Comparison of ENCODE assay signal across 24 cellular contexts in genomic region chr12:87270894-87271293, GRCh38.
DNase-seq lines count a peak whose midpoint lies in the region; ATAC-seq, FAIRE-seq and TF ChIP-seq lines count a peak whose summit lies in the region.
"Had no signal": no experiment of that assay in that cellular context is flagged by ENCODE, and none has a peak within 500 bp of the region (broad histone marks: within the 10 kb centered on the region; RNA-seq: fewer than 3 reads in every experiment).

No MANE protein-coding gene starts in this region.

- no peak for ATAC-seq in activated naive CD4-positive, alpha-beta T cell treated with anti-CD3 and anti-CD28 coated beads, Interleukin-2, amount 50 U/mL, for 72 hours
- ATAC-seq: activated CD8-positive, alpha-beta T cell treated with anti-CD3 and anti-CD28 coated beads, Interleukin-2, amount 10 ng/mL, durations not matched to agents 7 days and 5 days; activated naive CD8-positive, alpha-beta T cell treated with anti-CD3 and anti-CD28 coated beads, Interleukin-2, amount 50 U/mL, for 24 hours; HCT116; left ventricle myocardium superior; pancreas had no signal

- DNase-seq in HTR-8/SVneo (ENCODE audit: insufficient read length, low spot score) (no peak), cardiac fibroblast (ENCODE audit: low read depth in 2 of 2) (peak; percentile 52 to 70), kidney epithelial cell (ENCODE audit: low read depth) (peak; percentile 55), stromal cell of bone marrow (ENCODE audit: low read depth) (peak; percentile 27), NK-92 (lab: John Stamatoyannopoulos, UW; ENCODE audit: unreplicated experiment) (no peak)
- DNase-seq in stimulated activated CD8-positive, alpha-beta memory T cell treated with anti-CD3 and anti-CD28 coated beads, Interleukin-4, amount 100 ng/mL, for 48 hours: no peak
- no peak for DNase-seq in activated naive CD4-positive, alpha-beta T cell treated with anti-CD3 and anti-CD28 coated beads, Interleukin-2, amount 50 U/mL, for 72 hours (ENCODE audit: low spot score in 2 of 2)
- DNase-seq: activated CD4-positive, CD25-positive, alpha-beta regulatory T cell; activated CD8-positive, alpha-beta T cell treated with anti-CD3 and anti-CD28 coated beads, Interleukin-2, amount 10 ng/mL, durations not matched to agents 7 days and 5 days; activated naive CD8-positive, alpha-beta T cell treated with anti-CD3 and anti-CD28 coated beads, Interleukin-2, amount 50 U/mL, for 24 hours; activated T-cell treated with anti-CD3 and anti-CD28 coated beads, Interleukin-2, amount 50 U/mL, for 48 hours; foreskin melanocyte; KG1; left ventricle myocardium superior; NCI-H1105 treated with DMSO at 0.1 percent for 48 hours; NCI-H2107; NCI-H524 treated with DMSO at 0.1 percent for 48 hours; pancreas; SHP77 treated with DMSO at 0.1 percent for 48 hours; stimulated activated CD4-positive, alpha-beta T cell treated with anti-CD3 and anti-CD28 coated beads, Interleukin-4, amount 100 ng/mL, for 1 hour had no signal

- no peaks in the 10 kb centered on the region for H3K27me3 ChIP-seq in kidney epithelial cell (ENCODE audit: control insufficient read depth, insufficient read depth, low read length)
- H3K27me3 ChIP-seq: pancreas had no signal

- no peak overlapping the region for H3K4me3 ChIP-seq in cardiac fibroblast (replicated peaks in 1 of 2; ENCODE audit: low read depth in 2 of 2, low read length in 2 of 2)
- H3K4me3 ChIP-seq in kidney epithelial cell (ENCODE audit: low read depth, low read length): no peak overlapping the region
- H3K4me3 ChIP-seq: pancreas, skin epidermis had no signal

- no peak for TF ChIP-seq CTCF in cardiac fibroblast (IDR thresholded peaks at IDR 0.05; ENCODE audit: low read depth, low read length)
- TF ChIP-seq CTCF in kidney epithelial cell (IDR thresholded peaks at IDR 0.05; ENCODE audit: insufficient read depth, low read length, poor library complexity, severe bottlenecking): no peak

- H3K36me3 ChIP-seq in kidney epithelial cell (ENCODE audit: control insufficient read depth, insufficient read depth, low read length): no peaks in the 10 kb centered on the region
- H3K36me3 ChIP-seq: pancreas had no signal

- no peaks in the 10 kb centered on the region for H3K36me3 Mint-ChIP-seq in activated naive CD4-positive, alpha-beta T cell treated with anti-CD3 and anti-CD28 coated beads, Interleukin-2, amount 50 U/mL, for 72 hours

- no peaks in the 10 kb centered on the region for H3K9me3 Mint-ChIP-seq in activated naive CD4-positive, alpha-beta T cell treated with anti-CD3 and anti-CD28 coated beads, Interleukin-2, amount 50 U/mL, for 72 hours

- peak; percentile 20 for FAIRE-seq in HTR-8/SVneo (lab: Jason Lieb, UNC)
- FAIRE-seq: G401.6, pancreas, urothelium cell line had no signal

- no peak overlapping the region for H3K27ac Mint-ChIP-seq in activated naive CD4-positive, alpha-beta T cell treated with anti-CD3 and anti-CD28 coated beads, Interleukin-2, amount 50 U/mL, for 72 hours
- H3K27ac Mint-ChIP-seq: activated CD8-positive, alpha-beta T cell treated with anti-CD3 and anti-CD28 coated beads, Interleukin-2, amount 10 ng/mL, durations not matched to agents 7 days and 5 days; activated naive CD8-positive, alpha-beta T cell treated with anti-CD3 and anti-CD28 coated beads, Interleukin-2, amount 50 U/mL, for 24 hours had no signal

Comparison
In these comparisons a context has a peak if more than half of its experiments do, and no peak if none do; other contexts are left out.
1. DNase-seq: peak in cardiac fibroblast (2 of 2), kidney epithelial cell (single experiment) and stromal cell of bone marrow (single experiment); none in HTR-8/SVneo (single experiment), stimulated activated CD8-positive, alpha-beta memory T cell treated with anti-CD3 and anti-CD28 coated beads, Interleukin-4, amount 100 ng/mL, for 48 hours (single experiment), NK-92 (single experiment) and activated naive CD4-positive, alpha-beta T cell treated with anti-CD3 and anti-CD28 coated beads, Interleukin-2, amount 50 U/mL, for 72 hours (0 of 2).